ENCODE assay signal across 8 cellular contexts in genomic region chr15:40045572-40046217, GRCh38. TPM values are rescaled to one million over a fixed set of nuclear protein-coding genes. Genes with fewer than 3 reads are reported as not detected.
DNase-seq lines count a peak whose midpoint lies in the region; ATAC-seq and TF ChIP-seq lines count a peak whose summit lies in the region.

No MANE protein-coding gene starts in this region.

- DNase-seq in central memory CD8-positive, alpha-beta T cell (ENCODE audit: low spot score in 2 of 2), result no peak
- DNase-seq in posterior vena cava (ENCODE audit: low spot score) (peak; percentile 45), GOT3 (lab: John Stamatoyannopoulos, UW) (no peak), GM10266 (ENCODE audit: extremely low spot score) (no peak), SK-N-DZ (ENCODE audit: low spot score) (no peak)

- TF ChIP-seq CTCF in GM10266 (IDR thresholded peaks at IDR 0.05; ENCODE audit: control insufficient read depth, insufficient read depth, low read depth, missing control alignments), result no peak

- no peaks in the 10 kb centered on the region for H3K9me3 Mint-ChIP-seq in central memory CD8-positive, alpha-beta T cell

- intact Hi-C loops in posterior vena cava (cut with DNase I), result loop anchor here in 1 of 2 donors (2.0 to 5.0 kb wide), 2 partner anchors 55 to 227 kb away; no protein-coding TSS in a partner anchor

- ATAC-seq in GM18909 (IDR thresholded peaks at IDR 0.05; ENCODE audit: poor library complexity, unreplicated experiment), result peak; percentile 2
- peak; percentile 15 for ATAC-seq in HG03520 (IDR thresholded peaks at IDR 0.05; ENCODE audit: unreplicated experiment)
- no peak for ATAC-seq in central memory CD8-positive, alpha-beta T cell (replicated peaks; ENCODE audit: extremely low read depth, poor library complexity, severe bottlenecking)
- no peak for ATAC-seq in GM21515 (IDR thresholded peaks at IDR 0.05; ENCODE audit: unreplicated experiment)

- H3K4me1 Mint-ChIP-seq in central memory CD8-positive, alpha-beta T cell, result peaks cover 44% of the 10 kb centered on the region

- peak overlapping the region; percentile 61 for H3K4me3 Mint-ChIP-seq in central memory CD8-positive, alpha-beta T cell

- no peaks in the 10 kb centered on the region for H3K27me3 Mint-ChIP-seq in central memory CD8-positive, alpha-beta T cell

- peak overlapping the region; percentile 62 for H3K27ac Mint-ChIP-seq in central memory CD8-positive, alpha-beta T cell (ENCODE audit: low read depth)

- H3K36me3 Mint-ChIP-seq in central memory CD8-positive, alpha-beta T cell (ENCODE audit: insufficient read depth), result peaks cover 7% of the 10 kb centered on the region

RNA-seq across cellular contexts. Expression of gene SRP14, which starts 6.7 kb away (rescaled TPM):
- total RNA-seq in posterior vena cava, result 100 to 1,000 TPM; 148 to 160 TPM
- polyA plus RNA-seq in SK-N-DZ (2014; cell fraction: cytosol; rRNA removed), result 256 and 265 TPM in 2 replicates
- polyA plus RNA-seq in SK-N-DZ (2014; cell fraction: nucleus; rRNA removed), result 209 and 319 TPM in 2 replicates

Comparison
In these comparisons a context has a peak if more than half of its experiments do, and no peak if none do; other contexts are left out.
1. ATAC-seq: peak in GM18909 (single experiment) and HG03520 (single experiment); none in central memory CD8-positive, alpha-beta T cell (single experiment) and GM21515 (single experiment).